In genomic region chr9:92668746-92669526, GRCh38 we compare ENCODE assay signal across 1 cellular context.
TF ChIP-seq lines count a peak whose summit lies in the region.

No MANE protein-coding gene starts in this region.

TF ChIP-seq in GM23338, 12 proteins besides CTCF, POLR2A, EP300 and RAD21 (continued from another document):
- TF ChIP-seq ZNF462 (CRISPR knock-in tag; IDR thresholded peaks at IDR 0.05) (no peak), CREB1 (CRISPR knock-in tag; IDR thresholded peaks at IDR 0.05; ENCODE audit: low read depth) (no peak)
